11 cellular contexts compared by ENCODE assay signal in genomic region chr12:106288510-106289195, GRCh38. TPM values are rescaled to one million over a fixed set of nuclear protein-coding genes. Genes with fewer than 3 reads are reported as not detected.
DNase-seq lines count a peak whose midpoint lies in the region; ATAC-seq, FAIRE-seq and TF ChIP-seq lines count a peak whose summit lies in the region.
"Had no signal": no experiment of that assay in that cellular context is flagged by ENCODE, and none has a peak within 500 bp of the region (broad histone marks: within the 10 kb centered on the region; RNA-seq: fewer than 3 reads in every experiment).

No MANE protein-coding gene starts in this region.

- no peak for FAIRE-seq in D721Med (lab: Jason Lieb, UNC)

- no peak for TF ChIP-seq CTCF in AG04449 (IDR thresholded peaks at IDR 0.05; ENCODE audit: insufficient read depth, low read length, missing control alignments)
- TF ChIP-seq CTCF in kidney epithelial cell (IDR thresholded peaks at IDR 0.05; ENCODE audit: insufficient read depth, low read length, poor library complexity, severe bottlenecking) = no peak
- no peak for TF ChIP-seq CTCF in D721Med (IDR thresholded peaks at IDR 0.05; ENCODE audit: insufficient read depth, missing control alignments)

- DNase-seq in AG04449 (ENCODE audit: low read depth, low spot score) = peak; percentile 73
- peak; percentile 81 for DNase-seq in HS-5 (ENCODE audit: low read depth)
- DNase-seq in activated T-cell treated with anti-CD3 and anti-CD28 coated beads, Interleukin-2, amount 50 U/mL, for 72 hours = peak; percentile 35 to 63
- DNase-seq in kidney epithelial cell (ENCODE audit: low read depth) = peak; percentile 84
- no peak for DNase-seq in D721Med (ENCODE audit: insufficient read length, low spot score)
- no peak for DNase-seq in COR-L47 (lab: John Stamatoyannopoulos, UW)
- DNase-seq: Kasumi-1, sigmoid colon had no signal

- no peaks in the 10 kb centered on the region for H3K27me3 ChIP-seq in kidney epithelial cell (ENCODE audit: control insufficient read depth, insufficient read depth, low read length)
- H3K27me3 ChIP-seq: cardiac muscle cell, sigmoid colon had no signal

- peaks cover 0 to 2% of the 10 kb centered on the region in 2 donors for H3K9me3 Mint-ChIP-seq in activated T-cell treated with anti-CD3 and anti-CD28 coated beads, Interleukin-2, amount 50 U/mL, for 72 hours

- peaks cover 41% of the 10 kb centered on the region for H3K4me1 Mint-ChIP-seq in activated T-cell treated with anti-CD3 and anti-CD28 coated beads, Interleukin-2, amount 50 U/mL, for 72 hours (ENCODE audit: low read depth)

- H3K27ac Mint-ChIP-seq in activated T-cell treated with anti-CD3 and anti-CD28 coated beads, Interleukin-2, amount 50 U/mL, for 72 hours = peak overlapping the region; percentile 97

- CTCF ChIA-PET in AG04449 (lab: Yijun Ruan, JAX) = no interaction called here

- H3K36me3 Mint-ChIP-seq in activated T-cell treated with anti-CD3 and anti-CD28 coated beads, Interleukin-2, amount 50 U/mL, for 72 hours (ENCODE audit: insufficient read depth in 2 of 2) = peaks cover 2 to 6% of the 10 kb centered on the region in 2 donors

- peak overlapping the region in 1 of 2 donors; percentile 38 for H3K4me3 Mint-ChIP-seq in activated T-cell treated with anti-CD3 and anti-CD28 coated beads, Interleukin-2, amount 50 U/mL, for 72 hours

- peaks cover 10% of the 10 kb centered on the region for H3K27me3 Mint-ChIP-seq in activated T-cell treated with anti-CD3 and anti-CD28 coated beads, Interleukin-2, amount 50 U/mL, for 72 hours (ENCODE audit: low read depth)

- H3K36me3 ChIP-seq in kidney epithelial cell (ENCODE audit: control insufficient read depth, insufficient read depth, low read length) = no peaks in the 10 kb centered on the region
- H3K36me3 ChIP-seq: cardiac muscle cell, sigmoid colon had no signal

- POLR2A ChIA-PET in AG04449 (lab: Yijun Ruan, JAX) = interaction anchor here (0.5 kb wide), 1 partner anchor 667 kb away, joined by 3 read pairs; the partner anchor contains the start of gene TMEM263

- ATAC-seq in activated T-cell treated with anti-CD3 and anti-CD28 coated beads, Interleukin-2, amount 50 U/mL, for 72 hours (replicated peaks in 1 of 2) = peak; percentile 96 to 100
- ATAC-seq in GM18502 (IDR thresholded peaks at IDR 0.05; ENCODE audit: poor library complexity, unreplicated experiment) (no peak), GM19324 (IDR thresholded peaks at IDR 0.05; ENCODE audit: low FRiP score, unreplicated experiment) (no peak)

- no peak overlapping the region for H3K4me3 ChIP-seq in AG04449 (ENCODE audit: low read depth, low read length)
- H3K4me3 ChIP-seq in kidney epithelial cell (ENCODE audit: low read depth, low read length) = no peak overlapping the region
- H3K4me3 ChIP-seq: cardiac muscle cell, sigmoid colon had no signal

RNA-seq across cellular contexts. Expression of gene TCP11L2, which starts 13.9 kb away (rescaled TPM):
- total RNA-seq in activated T-cell treated with anti-CD3 and anti-CD28 coated beads, Interleukin-2, amount 50 U/mL, for 72 hours = 10 to 100 TPM; 23.9 to 30.1 TPM
- total RNA-seq in kidney epithelial cell = 24.9 and 26.8 TPM in 2 replicates

RNA-seq across cellular contexts. Expression of gene CKAP4, which starts 40.8 kb away (rescaled TPM):
- 10 to 100 TPM; 12.0 to 14.2 TPM for total RNA-seq in activated T-cell treated with anti-CD3 and anti-CD28 coated beads, Interleukin-2, amount 50 U/mL, for 72 hours
- 112 and 115 TPM in 2 replicates for total RNA-seq in kidney epithelial cell

Comparison
In these comparisons a context has a peak if more than half of its experiments do, and no peak if none do; other contexts are left out.
1. DNase-seq: peak in AG04449 (single experiment), HS-5 (single experiment), activated T-cell treated with anti-CD3 and anti-CD28 coated beads, Interleukin-2, amount 50 U/mL, for 72 hours (2 of 2) and kidney epithelial cell (single experiment); none in D721Med (single experiment) and COR-L47 (single experiment).
2. ATAC-seq: peak in activated T-cell treated with anti-CD3 and anti-CD28 coated beads, Interleukin-2, amount 50 U/mL, for 72 hours (2 of 2); none in GM18502 (single experiment) and GM19324 (single experiment).